ENCODE assay signal across 9 cellular contexts in genomic region chr19:46571495-46571894, GRCh38. TPM values are rescaled to one million over a fixed set of nuclear protein-coding genes. Genes with fewer than 3 reads are reported as not detected.
DNase-seq lines count a peak whose midpoint lies in the region; ATAC-seq, FAIRE-seq and TF ChIP-seq lines count a peak whose summit lies in the region.
"Had no signal": no experiment of that assay in that cellular context is flagged by ENCODE, and none has a peak within 500 bp of the region (broad histone marks: within the 10 kb centered on the region; RNA-seq: fewer than 3 reads in every experiment).

No MANE protein-coding gene starts in this region.

- no peaks in the 10 kb centered on the region for H3K36me3 ChIP-seq in right atrium auricular region
- no peaks in the 10 kb centered on the region for H3K36me3 ChIP-seq in left ventricle myocardium inferior

- H3K27ac ChIP-seq in right atrium auricular region, result no peak overlapping the region
- H3K27ac ChIP-seq in right cardiac atrium (ENCODE audit: low read length), result no peak overlapping the region
- H3K27ac ChIP-seq in left ventricle myocardium inferior (replicated peaks), result no peak overlapping the region
- H3K27ac ChIP-seq: tibial nerve had no signal

- TF ChIP-seq POLR2A in erythroblast (IDR thresholded peaks at IDR 0.05; ENCODE audit: low read length), result no peak

- TF ChIP-seq CTCF in right atrium auricular region (IDR thresholded peaks at IDR 0.05), result no peak
- TF ChIP-seq CTCF in D721Med (IDR thresholded peaks at IDR 0.05; ENCODE audit: insufficient read depth, missing control alignments), result no peak
- TF ChIP-seq CTCF in left ventricle myocardium inferior (IDR thresholded peaks at IDR 0.05; ENCODE audit: borderline replicate concordance), result no peak

- no peak for ATAC-seq in right cardiac atrium

- H3K9me3 ChIP-seq in right atrium auricular region (no peaks in the 10 kb centered on the region), right cardiac atrium (ENCODE audit: control insufficient read depth, low read length) (no peaks in the 10 kb centered on the region), left ventricle myocardium inferior (replicated peaks) (no peaks in the 10 kb centered on the region)

- no peak for FAIRE-seq in D721Med (lab: Jason Lieb, UNC)

- H3K27me3 ChIP-seq in right atrium auricular region, result no peaks in the 10 kb centered on the region
- no peaks in the 10 kb centered on the region for H3K27me3 ChIP-seq in right cardiac atrium (ENCODE audit: control insufficient read depth, insufficient read depth)
- no peaks in the 10 kb centered on the region for H3K27me3 ChIP-seq in left ventricle myocardium inferior (ENCODE audit: low read depth)
- H3K27me3 ChIP-seq: tibial nerve had no signal

- DNase-seq in right atrium auricular region (ENCODE audit: low spot score), result peak; percentile 28
- no peak for DNase-seq in right cardiac atrium
- DNase-seq in NCI-H460 (ENCODE audit: extremely low read depth, low read depth), result peak; percentile 12
- DNase-seq in erythroblast (lab: John Stamatoyannopoulos, UW), result peak; percentile 35 to 44
- no peak for DNase-seq in activated effector memory CD4-positive, alpha-beta T cell treated with Interleukin-2 at 50 U/mL for 16 hours
- DNase-seq in occipital lobe (lab: John Stamatoyannopoulos, UW), result no peak
- no peak for DNase-seq in D721Med (ENCODE audit: insufficient read length, low spot score)
- no peak for DNase-seq in left ventricle myocardium inferior

- H3K4me3 ChIP-seq in right atrium auricular region (no peak overlapping the region), right cardiac atrium (ENCODE audit: low read length) (no peak overlapping the region), left ventricle myocardium inferior (no peak overlapping the region)
- H3K4me3 ChIP-seq: tibial nerve had no signal

- intact Hi-C loops in right cardiac atrium (cut with DNase I), result no loop called here
- intact Hi-C loops in left ventricle myocardium inferior (cut with micrococcal nuclease), result no loop called here

- WGBS in right cardiac atrium, result 53% methylated on average over 5 of the region's 5 CpGs

- H3K4me1 ChIP-seq in right atrium auricular region (no peaks in the 10 kb centered on the region), right cardiac atrium (ENCODE audit: control insufficient read depth, insufficient read depth, low read length) (no peaks in the 10 kb centered on the region), left ventricle myocardium inferior (no peaks in the 10 kb centered on the region)
- H3K4me1 ChIP-seq: tibial nerve had no signal

RNA-seq across cellular contexts. Expression of gene CALM3, which starts 29.6 kb away (rescaled TPM):
- total RNA-seq in right atrium auricular region (100 to 1,000 TPM; 210 to 296 TPM), right cardiac atrium (100 to 1,000 TPM; 232 to 357 (median 343) TPM), occipital lobe (224 TPM), left ventricle myocardium inferior (294 TPM)
- polyA plus RNA-seq in right cardiac atrium, result 365 TPM
- 47.1 and 53.8 TPM in 2 replicates for total RNA-seq in NCI-H460 (2014; rRNA removed; shearing (Covaris generic))
- 60.6 and 70.6 TPM in 2 replicates for polyA plus RNA-seq in NCI-H460 (2014; cell fraction: nucleus; rRNA removed)

RNA-seq across cellular contexts. Expression of gene PTGIR, which starts 53.4 kb away (rescaled TPM):
- total RNA-seq in right atrium auricular region (10 to 100 TPM in 1 of 2 donors, 1 to 10 TPM in 1; 7.0 to 20.6 TPM), right cardiac atrium (10 to 100 TPM in 2 of 4 donors, 1 to 10 TPM in 2; 7.6 to 13.5 (median 9.5) TPM), occipital lobe (not detected), left ventricle myocardium inferior (3.7 TPM)
- polyA plus RNA-seq in right cardiac atrium, result 6.7 TPM
- total RNA-seq in NCI-H460 (2014; rRNA removed; shearing (Covaris generic)), result not detected in 2 replicates
- polyA plus RNA-seq in NCI-H460 (2014; cell fraction: nucleus; rRNA removed), result not detected in 2 replicates

Comparison
In these comparisons a context has a peak if more than half of its experiments do, and no peak if none do; other contexts are left out.
1. DNase-seq: peak in right atrium auricular region (single experiment), NCI-H460 (single experiment) and erythroblast (2 of 2); none in right cardiac atrium (0 of 3), activated effector memory CD4-positive, alpha-beta T cell treated with Interleukin-2 at 50 U/mL for 16 hours (single experiment), occipital lobe (single experiment), D721Med (single experiment) and left ventricle myocardium inferior (single experiment).